ENCODE assay signal across 18 cellular contexts in genomic region chr12:3228587-3228986, GRCh38.
"Had no signal": no experiment of that assay in that cellular context is flagged by ENCODE, and none has a peak within 500 bp of the region (broad histone marks: within the 10 kb centered on the region; RNA-seq: fewer than 3 reads in every experiment).

No MANE protein-coding gene starts in this region.

- H3K4me1 ChIP-seq: body of pancreas had no signal

- DNase-seq: activated CD4-positive, alpha-beta memory T cell treated with anti-CD3 and anti-CD28 coated beads, Interleukin-2, amount 10 ng/mL, durations not matched to agents 7 days and 5 days; activated CD4-positive, alpha-beta T cell treated with anti-CD3 and anti-CD28 coated beads for 48 hours; activated CD4-positive, CD25-positive, alpha-beta regulatory T cell; activated CD8-positive, alpha-beta memory T cell treated with anti-CD3 and anti-CD28 coated beads, Interleukin-2, amount 10 ng/mL, durations not matched to agents 7 days and 5 days; activated naive CD4-positive, alpha-beta T cell treated with Interleukin-2 at 50 U/mL for 16 hours; body of pancreas; caudate nucleus; gastrocnemius medialis; mesendoderm; naive thymus-derived CD4-positive, alpha-beta T cell; ovary; psoas muscle; stimulated activated naive CD8-positive, alpha-beta T cell treated with anti-CD3 and anti-CD28 coated beads, Interleukin-15, Interleukin-2, amounts not matched to agents 100 U/mL and 50 U/mL, for 24 hours; substantia nigra; tibial artery had no signal

- H3K27ac ChIP-seq: body of pancreas, epithelial cell of prostate, gastrocnemius medialis, ovary, psoas muscle, tibial artery had no signal

- H3K4me3 ChIP-seq: body of pancreas, gastrocnemius medialis, heart left ventricle, ovary, psoas muscle, tibial artery had no signal

- H3K27me3 ChIP-seq: body of pancreas, gastrocnemius medialis, heart left ventricle, ovary, tibial artery had no signal

- H3K9me3 ChIP-seq: body of pancreas, gastrocnemius medialis, ovary, psoas muscle, tibial artery had no signal

- H3K36me3 ChIP-seq: gastrocnemius medialis, ovary, tibial artery had no signal

- ATAC-seq: activated CD8-positive, alpha-beta memory T cell treated with anti-CD3 and anti-CD28 coated beads, Interleukin-2, amount 10 ng/mL, durations not matched to agents 7 days and 5 days; body of pancreas; gastrocnemius medialis; heart left ventricle; naive thymus-derived CD4-positive, alpha-beta T cell; psoas muscle; right cardiac atrium; stimulated activated naive CD8-positive, alpha-beta T cell treated with anti-CD3 and anti-CD28 coated beads, Interleukin-15, Interleukin-2, amounts not matched to agents 100 U/mL and 50 U/mL, for 24 hours had no signal
